10 cellular contexts compared by ENCODE assay signal in genomic region chr10:28326516-28327493, GRCh38. TPM values are rescaled to one million over a fixed set of nuclear protein-coding genes. Genes with fewer than 3 reads are reported as not detected.
DNase-seq lines count a peak whose midpoint lies in the region; ATAC-seq, FAIRE-seq and TF ChIP-seq lines count a peak whose summit lies in the region.
"Had no signal": no experiment of that assay in that cellular context is flagged by ENCODE, and none has a peak within 500 bp of the region (broad histone marks: within the 10 kb centered on the region; RNA-seq: fewer than 3 reads in every experiment).

No MANE protein-coding gene starts in this region.

- H3F3A ChIP-seq in Loucy (ENCODE audit: low read depth): no peaks in the 10 kb centered on the region

- H3K36me3 ChIP-seq in Loucy (ENCODE audit: insufficient read depth, low read length) (no peaks in the 10 kb centered on the region), breast epithelium (no peaks in the 10 kb centered on the region)

- DNase-seq in breast epithelium (ENCODE audit: low spot score in 2 of 2) (peak in 1 of 2 donors; percentile 25), kidney tubule cell (ENCODE audit: low spot score) (peak; percentile 21), epidermal melanocyte (ENCODE audit: insufficient read length, low spot score) (no peak), GM12891 (ENCODE audit: insufficient read length, low spot score) (no peak)
- DNase-seq: effector CD4-positive, alpha-beta T cell had no signal

- ATAC-seq in stimulated activated memory B cell treated with anti-CD40 and anti-IgM and Interleukin-4, amounts not matched to agents 10 μg/mL and 1 μg/mL and 100 μg/mL, for 72 hours: no peak
- ATAC-seq in GM19467 (IDR thresholded peaks at IDR 0.05; ENCODE audit: unreplicated experiment): no peak
- no peak for ATAC-seq in GM21423 (IDR thresholded peaks at IDR 0.05; ENCODE audit: unreplicated experiment)

- peak overlapping the region; percentile 46 to 58 for H3K27ac ChIP-seq in breast epithelium

- no peaks in the 10 kb centered on the region for H3K27me3 ChIP-seq in Loucy (ENCODE audit: insufficient read depth, low read length, poor library complexity, severe bottlenecking)
- no peaks in the 10 kb centered on the region for H3K27me3 ChIP-seq in breast epithelium

- no peaks in the 10 kb centered on the region for H4K20me1 ChIP-seq in Loucy (ENCODE audit: insufficient read depth, low read length, poor library complexity, severe bottlenecking)

- no peak overlapping the region for H3K4me3 Mint-ChIP-seq in stimulated activated memory B cell treated with anti-CD40 and anti-IgM and Interleukin-4, amounts not matched to agents 10 μg/mL and 1 μg/mL and 100 μg/mL, for 72 hours
- H3K4me3 Mint-ChIP-seq: T-helper 1 cell treated with Interleukin-12 subunit alpha and Interleukin-12 subunit beta and Interleukin-4 antibody, amounts not matched to agents 30 μg/mL and 1 μg/mL, for 36 hours had no signal

- peaks cover 18% of the 10 kb centered on the region for H3K4me1 ChIP-seq in Loucy (ENCODE audit: insufficient read depth, low read length, poor library complexity, severe bottlenecking)
- peaks cover 0 to 5% of the 10 kb centered on the region in 2 donors for H3K4me1 ChIP-seq in breast epithelium

- no peaks in the 10 kb centered on the region for H3K36me3 Mint-ChIP-seq in stimulated activated memory B cell treated with anti-CD40 and anti-IgM and Interleukin-4, amounts not matched to agents 10 μg/mL and 1 μg/mL and 100 μg/mL, for 72 hours

- peak overlapping the region; percentile 16; the same call in 1 of the 2 replicates for H2AFZ ChIP-seq in Loucy (ENCODE audit: low read length)

- no peaks in the 10 kb centered on the region for H3K27me3 Mint-ChIP-seq in stimulated activated memory B cell treated with anti-CD40 and anti-IgM and Interleukin-4, amounts not matched to agents 10 μg/mL and 1 μg/mL and 100 μg/mL, for 72 hours

- peak overlapping the region; percentile 54 for H3K27ac Mint-ChIP-seq in stimulated activated memory B cell treated with anti-CD40 and anti-IgM and Interleukin-4, amounts not matched to agents 10 μg/mL and 1 μg/mL and 100 μg/mL, for 72 hours
- H3K27ac Mint-ChIP-seq: T-helper 1 cell treated with Interleukin-12 subunit alpha and Interleukin-12 subunit beta and Interleukin-4 antibody, amounts not matched to agents 30 μg/mL and 1 μg/mL, for 36 hours had no signal

- TF ChIP-seq CTCF in Loucy (conservative IDR thresholded peaks at IDR 0.05; ENCODE audit: low read length) (no peak), breast epithelium (IDR thresholded peaks at IDR 0.05) (no peak)

- no peaks in the 10 kb centered on the region for H3K9me2 ChIP-seq in Loucy (replicated peaks; ENCODE audit: low read depth, low read length)

- TF ChIP-seq POLR2A in breast epithelium (IDR thresholded peaks at IDR 0.05) (no peak), GM12891 (IDR thresholded peaks at IDR 0.05; ENCODE audit: low read depth, low read length) (no peak)

- intact Hi-C loops in breast epithelium (cut with DNase I; ENCODE audit: low total_unique reads): no loop called here

- H3K9ac ChIP-seq in Loucy (ENCODE audit: low read depth, low read length, poor library complexity, severe bottlenecking): no peak overlapping the region

- FAIRE-seq in GM12891 (lab: Jason Lieb, UNC): no peak

- no peaks in the 10 kb centered on the region for H3K79me2 ChIP-seq in Loucy (ENCODE audit: insufficient read depth, low read length)

- H3K4me3 ChIP-seq in Loucy (ENCODE audit: low read length, poor library complexity, severe bottlenecking) (no peak overlapping the region), breast epithelium (peak overlapping the region in 2 of 3 donors; percentile 1 to 10)

- peaks cover 22% of the 10 kb centered on the region for H3K4me1 Mint-ChIP-seq in stimulated activated memory B cell treated with anti-CD40 and anti-IgM and Interleukin-4, amounts not matched to agents 10 μg/mL and 1 μg/mL and 100 μg/mL, for 72 hours

- H3K9me3 ChIP-seq in Loucy (ENCODE audit: insufficient read depth, low read depth, low read length) (no peaks in the 10 kb centered on the region), breast epithelium (no peaks in the 10 kb centered on the region)

- H3K9me3 Mint-ChIP-seq in stimulated activated memory B cell treated with anti-CD40 and anti-IgM and Interleukin-4, amounts not matched to agents 10 μg/mL and 1 μg/mL and 100 μg/mL, for 72 hours: no peaks in the 10 kb centered on the region
- H3K9me3 Mint-ChIP-seq: T-helper 1 cell treated with Interleukin-12 subunit alpha and Interleukin-12 subunit beta and Interleukin-4 antibody, amounts not matched to agents 30 μg/mL and 1 μg/mL, for 36 hours had no signal

- no peak overlapping the region for H3K4me2 ChIP-seq in Loucy (ENCODE audit: low read depth, low read length, poor library complexity, severe bottlenecking)

TF ChIP-seq in GM12891, 5 proteins besides CTCF, POLR2A, EP300 and RAD21:
- TF ChIP-seq POU2F2 (IDR thresholded peaks at IDR 0.05; ENCODE audit: low read depth, low read length): no peak
- no peak for TF ChIP-seq PAX5 (IDR thresholded peaks at IDR 0.05; ENCODE audit: insufficient read depth, low read length, severe bottlenecking)
- TF ChIP-seq POLR2AphosphoS5 (IDR thresholded peaks at IDR 0.05; ENCODE audit: low read depth, low read length): no peak
- no peak for TF ChIP-seq TAF1 (IDR thresholded peaks at IDR 0.05; ENCODE audit: low read depth, low read length)
- TF ChIP-seq SPI1 (IDR thresholded peaks at IDR 0.05; ENCODE audit: low read depth, low read length): no peak

RNA-seq across cellular contexts. Expression of gene MPP7, which starts 23.9 kb away (rescaled TPM):
- 10 to 100 TPM in 2 of 3 donors, 1 to 10 TPM in 1; 2.9 to 20.3 (median 18.0) TPM for total RNA-seq in breast epithelium
- polyA plus RNA-seq in GM12891 (2012; ENCODE audit: low read depth, missing spikeins): not detected
